8 cellular contexts compared by ENCODE assay signal in genomic region chr17:56499799-56500388, GRCh38.
A peak's percentile ranks its signal among the peaks of the same experiment; 100 is the strongest.
DNase-seq lines count a peak whose midpoint lies in the region; ATAC-seq and TF ChIP-seq lines count a peak whose summit lies in the region.

No MANE protein-coding gene starts in this region.

- DNase-seq in activated CD4-positive, alpha-beta T cell treated with anti-CD3 and anti-CD28 coated beads for 36 hours = peak; percentile 45
- no peak for DNase-seq in activated CD4-positive, alpha-beta T cell treated with anti-CD3 and anti-CD28 coated beads for 1 hour
- DNase-seq in NCI-H446 treated with DMSO at 0.1 percent for 48 hours (lab: John Stamatoyannopoulos, UW) (peak; percentile 3), chondrocyte (ENCODE audit: low spot score) (no peak), gastrocnemius medialis (no peak), ecto neural progenitor cell (ENCODE audit: low spot score) (no peak), cortex of kidney (lab: John Stamatoyannopoulos, UW) (no peak), ascending aorta (ENCODE audit: low spot score in 2 of 2) (no peak)

- H3K36me3 Mint-ChIP-seq in activated CD4-positive, alpha-beta T cell treated with anti-CD3 and anti-CD28 coated beads for 36 hours (ENCODE audit: low read depth) = no peaks in the 10 kb centered on the region
- no peaks in the 10 kb centered on the region for H3K36me3 Mint-ChIP-seq in chondrocyte (ENCODE audit: low read depth)

- no peak overlapping the region for H3K4me3 ChIP-seq in gastrocnemius medialis
- no peak overlapping the region for H3K4me3 ChIP-seq in ascending aorta

- no peak for TF ChIP-seq POLR2A in gastrocnemius medialis (IDR thresholded peaks at IDR 0.05)

- H3K27ac Mint-ChIP-seq in activated CD4-positive, alpha-beta T cell treated with anti-CD3 and anti-CD28 coated beads for 36 hours = no peak overlapping the region
- no peak overlapping the region for H3K27ac Mint-ChIP-seq in chondrocyte (ENCODE audit: unreplicated experiment)

- CTCF ChIA-PET in activated CD4-positive, alpha-beta T cell treated with anti-CD3 and anti-CD28 coated beads for 36 hours (lab: Charles Lee) = interaction anchor here (0.6 to 3.9 kb wide), 22 partner anchors 9 to 1183 kb away, joined by 3 to 56 read pairs (median 4); no protein-coding TSS in a partner anchor

- POLR2A ChIA-PET in activated CD4-positive, alpha-beta T cell treated with anti-CD3 and anti-CD28 coated beads for 36 hours (lab: Charles Lee) = no interaction called here

- H3K9me3 Mint-ChIP-seq in activated CD4-positive, alpha-beta T cell treated with anti-CD3 and anti-CD28 coated beads for 36 hours (ENCODE audit: low read depth) = no peaks in the 10 kb centered on the region
- no peaks in the 10 kb centered on the region for H3K9me3 Mint-ChIP-seq in chondrocyte (ENCODE audit: low read depth)

- H3K36me3 ChIP-seq in gastrocnemius medialis (no peaks in the 10 kb centered on the region), ascending aorta (no peaks in the 10 kb centered on the region)

- no peak for ATAC-seq in activated CD4-positive, alpha-beta T cell treated with anti-CD3 and anti-CD28 coated beads for 36 hours
- ATAC-seq in gastrocnemius medialis = peak in 1 of 2 donors; percentile 48

- H3K27me3 ChIP-seq in gastrocnemius medialis = no peaks in the 10 kb centered on the region
- no peaks in the 10 kb centered on the region for H3K27me3 ChIP-seq in ascending aorta

- no peak overlapping the region for H3K4me3 Mint-ChIP-seq in activated CD4-positive, alpha-beta T cell treated with anti-CD3 and anti-CD28 coated beads for 36 hours
- no peak overlapping the region for H3K4me3 Mint-ChIP-seq in chondrocyte (ENCODE audit: unreplicated experiment)

- in situ Hi-C loops in gastrocnemius medialis (cut with MboI; ENCODE audit: low sequenced_read_pairs in 4 of 4) = loop anchor here (5.0 to 25.0 kb wide), 4 partner anchors 65 to 217 kb away; no protein-coding TSS in a partner anchor

- H3K27me3 Mint-ChIP-seq in activated CD4-positive, alpha-beta T cell treated with anti-CD3 and anti-CD28 coated beads for 36 hours = no peaks in the 10 kb centered on the region
- peaks cover 12% of the 10 kb centered on the region for H3K27me3 Mint-ChIP-seq in chondrocyte (ENCODE audit: low read depth)

- TF ChIP-seq CTCF in chondrocyte (IDR thresholded peaks at IDR 0.05) = peak; percentile 74
- peak; percentile 32 to 63 (median 48) for TF ChIP-seq CTCF in gastrocnemius medialis (IDR thresholded peaks at IDR 0.05 in 4 of 5, conservative IDR thresholded peaks at IDR 0.05 in 1 of 5)
- peak in 1 of 3 experiments; percentile 16 for TF ChIP-seq CTCF in ascending aorta (IDR thresholded peaks at IDR 0.05)

- no peak overlapping the region for H3K27ac ChIP-seq in gastrocnemius medialis
- H3K27ac ChIP-seq in ascending aorta = no peak overlapping the region

- H3K9me3 ChIP-seq in gastrocnemius medialis (no peaks in the 10 kb centered on the region), ascending aorta (no peaks in the 10 kb centered on the region)

- no peaks in the 10 kb centered on the region for H3K4me1 Mint-ChIP-seq in activated CD4-positive, alpha-beta T cell treated with anti-CD3 and anti-CD28 coated beads for 36 hours
- H3K4me1 Mint-ChIP-seq in chondrocyte (ENCODE audit: low read depth) = no peaks in the 10 kb centered on the region

- intact Hi-C loops in activated CD4-positive, alpha-beta T cell treated with anti-CD3 and anti-CD28 coated beads for 36 hours (cut with DNase I, micrococcal nuclease) = loop anchor here (1.0 to 10.0 kb wide), 4 partner anchors 155 to 285 kb away; no protein-coding TSS in a partner anchor
- intact Hi-C loops in gastrocnemius medialis (cut with DNase I; ENCODE audit: low total_unique reads) = loop anchor here (1.0 to 5.0 kb wide), 4 partner anchors 93 to 281 kb away; partner anchors contain the start of gene NOG
- intact Hi-C loops in ascending aorta (cut with DNase I) = no loop called here

- H3K4me1 ChIP-seq in gastrocnemius medialis (peaks cover 13 to 17% of the 10 kb centered on the region in 2 donors), ascending aorta (no peaks in the 10 kb centered on the region)

Comparison
In these comparisons a context has a peak if more than half of its experiments do, and no peak if none do; other contexts are left out.
1. DNase-seq: peak in activated CD4-positive, alpha-beta T cell treated with anti-CD3 and anti-CD28 coated beads for 36 hours (single experiment) and NCI-H446 treated with DMSO at 0.1 percent for 48 hours (single experiment); none in activated CD4-positive, alpha-beta T cell treated with anti-CD3 and anti-CD28 coated beads for 1 hour (single experiment), chondrocyte (single experiment), gastrocnemius medialis (0 of 2), ecto neural progenitor cell (single experiment), cortex of kidney (single experiment) and ascending aorta (0 of 2).